1 cellular context compared by ENCODE assay signal in the genomic region with DNA sequence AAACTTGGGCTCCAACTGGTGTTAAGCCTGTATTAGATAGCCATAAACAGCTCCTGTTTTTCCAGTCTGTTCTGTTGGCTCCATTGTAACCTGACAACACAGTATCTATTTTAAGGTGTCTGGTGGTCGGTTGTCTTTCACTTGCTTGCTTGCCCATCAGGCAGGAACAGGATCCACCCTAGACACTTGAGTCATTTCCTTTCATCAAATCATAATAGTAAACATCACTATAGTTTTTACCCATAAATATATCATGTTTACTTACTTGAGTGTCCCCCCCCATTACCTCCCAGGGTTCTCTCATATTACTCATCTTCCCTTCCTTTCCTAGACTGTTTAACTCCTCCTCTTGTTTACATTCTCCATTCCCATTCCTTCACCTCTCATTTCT.
TF ChIP-seq lines count a peak whose summit lies in the region.

No MANE protein-coding gene starts in this region.

TF ChIP-seq in K562, 482 proteins besides CTCF, POLR2A, EP300 and RAD21 (continued from another document and continues in another):
- TF ChIP-seq, protein P1, sequence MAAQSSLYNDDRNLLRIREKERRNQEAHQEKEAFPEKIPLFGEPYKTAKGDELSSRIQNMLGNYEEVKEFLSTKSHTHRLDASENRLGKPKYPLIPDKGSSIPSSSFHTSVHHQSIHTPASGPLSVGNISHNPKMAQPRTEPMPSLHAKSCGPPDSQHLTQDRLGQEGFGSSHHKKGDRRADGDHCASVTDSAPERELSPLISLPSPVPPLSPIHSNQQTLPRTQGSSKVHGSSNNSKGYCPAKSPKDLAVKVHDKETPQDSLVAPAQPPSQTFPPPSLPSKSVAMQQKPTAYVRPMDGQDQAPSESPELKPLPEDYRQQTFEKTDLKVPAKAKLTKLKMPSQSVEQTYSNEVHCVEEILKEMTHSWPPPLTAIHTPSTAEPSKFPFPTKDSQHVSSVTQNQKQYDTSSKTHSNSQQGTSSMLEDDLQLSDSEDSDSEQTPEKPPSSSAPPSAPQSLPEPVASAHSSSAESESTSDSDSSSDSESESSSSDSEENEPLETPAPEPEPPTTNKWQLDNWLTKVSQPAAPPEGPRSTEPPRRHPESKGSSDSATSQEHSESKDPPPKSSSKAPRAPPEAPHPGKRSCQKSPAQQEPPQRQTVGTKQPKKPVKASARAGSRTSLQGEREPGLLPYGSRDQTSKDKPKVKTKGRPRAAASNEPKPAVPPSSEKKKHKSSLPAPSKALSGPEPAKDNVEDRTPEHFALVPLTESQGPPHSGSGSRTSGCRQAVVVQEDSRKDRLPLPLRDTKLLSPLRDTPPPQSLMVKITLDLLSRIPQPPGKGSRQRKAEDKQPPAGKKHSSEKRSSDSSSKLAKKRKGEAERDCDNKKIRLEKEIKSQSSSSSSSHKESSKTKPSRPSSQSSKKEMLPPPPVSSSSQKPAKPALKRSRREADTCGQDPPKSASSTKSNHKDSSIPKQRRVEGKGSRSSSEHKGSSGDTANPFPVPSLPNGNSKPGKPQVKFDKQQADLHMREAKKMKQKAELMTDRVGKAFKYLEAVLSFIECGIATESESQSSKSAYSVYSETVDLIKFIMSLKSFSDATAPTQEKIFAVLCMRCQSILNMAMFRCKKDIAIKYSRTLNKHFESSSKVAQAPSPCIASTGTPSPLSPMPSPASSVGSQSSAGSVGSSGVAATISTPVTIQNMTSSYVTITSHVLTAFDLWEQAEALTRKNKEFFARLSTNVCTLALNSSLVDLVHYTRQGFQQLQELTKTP (IDR thresholded peaks at IDR 0.05; ENCODE audit: low read depth in 1 of 2, partially characterized antibody in 2 of 2) = no peak
- TF ChIP-seq CCNT2 (IDR thresholded peaks at IDR 0.05; ENCODE audit: borderline replicate concordance, extremely low read depth, insufficient read length, low read depth, low read length) (no peak), JUND (IDR thresholded peaks at IDR 0.05; ENCODE audit: borderline replicate concordance, low read depth, low read length) (peak; percentile 66), JUND (tag; IDR thresholded peaks at IDR 0.05; ENCODE audit: borderline replicate concordance, low read depth, low read length) (0 out of 3 replicates have a peak, but pooled peaks have one; percentile 15), NBN (IDR thresholded peaks at IDR 0.05; ENCODE audit: low read depth) (no peak), FOXJ2 (tag; IDR thresholded peaks at IDR 0.05) (no peak), KDM1A (IDR thresholded peaks at IDR 0.05) (no peak), NRF1 (conservative IDR thresholded peaks at IDR 0.05 in 1 of 2, IDR thresholded peaks at IDR 0.05 in 1 of 2) (0 out of 4 replicates have a peak, but pooled peaks of 1 of the 2 experiments have one; percentile 19), ZKSCAN1 (IDR thresholded peaks at IDR 0.05; ENCODE audit: low read depth, low read length) (no peak), PURB (CRISPR knock-in tag; IDR thresholded peaks at IDR 0.05; ENCODE audit: low read depth) (no peak), BRD9 (IDR thresholded peaks at IDR 0.05; ENCODE audit: low read depth, partially characterized antibody) (peak; percentile 12), ZNF41 (CRISPR knock-in tag; conservative IDR thresholded peaks at IDR 0.05) (no peak), MCM2 (IDR thresholded peaks at IDR 0.05; ENCODE audit: low read depth) (no peak), HNRNPL (IDR thresholded peaks at IDR 0.05; ENCODE audit: low read depth, low read length) (no peak), RBM22 (IDR thresholded peaks at IDR 0.05; ENCODE audit: low read depth, low read length, poor library complexity, severe bottlenecking) (no peak), CREM (IDR thresholded peaks at IDR 0.05; ENCODE audit: low read depth) (0 out of 2 replicates have a peak, but pooled peaks have one; percentile 4), SAFB (IDR thresholded peaks at IDR 0.05; ENCODE audit: borderline replicate concordance, low read depth, low read length) (no peak), TCF7L2 (IDR thresholded peaks at IDR 0.05; ENCODE audit: low read depth, low read length) (no peak), ZNF584 (CRISPR knock-in tag; IDR thresholded peaks at IDR 0.05; ENCODE audit: low read depth) (no peak), ETV6 (IDR thresholded peaks at IDR 0.05; ENCODE audit: borderline replicate concordance in 1 of 2, low read depth in 2 of 2, low read length in 1 of 2) (no peak), ETV6 (CRISPR knock-in tag; IDR thresholded peaks at IDR 0.05; ENCODE audit: borderline replicate concordance) (no peak), BDP1 (IDR thresholded peaks at IDR 0.05; ENCODE audit: insufficient read depth, insufficient read length) (no peak), CBX3 (IDR thresholded peaks at IDR 0.05; ENCODE audit: borderline replicate concordance in 1 of 2, low read length in 2 of 2) (no peak), BRCA1 (IDR thresholded peaks at IDR 0.05) (no peak), BRCA1 (CRISPR knock-in tag; IDR thresholded peaks at IDR 0.05) (no peak), HMG20B (CRISPR knock-in tag; IDR thresholded peaks at IDR 0.05) (no peak), MAZ (CRISPR knock-in tag; conservative IDR thresholded peaks at IDR 0.05 in 1 of 2, IDR thresholded peaks at IDR 0.05 in 1 of 2) (peak in 1 of 2 experiments; percentile 25; a peak in 1 of 4 replicates), PHF20 (IDR thresholded peaks at IDR 0.05; ENCODE audit: partially characterized antibody) (no peak), ZNF253 (CRISPR knock-in tag; conservative IDR thresholded peaks at IDR 0.05) (no peak), CBX2 (IDR thresholded peaks at IDR 0.05; ENCODE audit: insufficient read depth, low read length, poor library complexity, severe bottlenecking) (no peak), HDAC3 (IDR thresholded peaks at IDR 0.05; ENCODE audit: borderline replicate concordance, partially characterized antibody) (peak; percentile 13), RNF2 (IDR thresholded peaks at IDR 0.05) (no peak), EZH2 (IDR thresholded peaks at IDR 0.05; ENCODE audit: borderline replicate concordance, low read depth, low read length) (no peak), MYNN (IDR thresholded peaks at IDR 0.05) (no peak), MYNN (CRISPR knock-in tag; IDR thresholded peaks at IDR 0.05) (no peak), DPF2 (IDR thresholded peaks at IDR 0.05) (peak; percentile 62; the same call in 1 of the 2 replicates), ELF2 (CRISPR knock-in tag; IDR thresholded peaks at IDR 0.05) (no peak), MTA2 (IDR thresholded peaks at IDR 0.05; ENCODE audit: low read depth) (no peak), ZNF311 (CRISPR knock-in tag; IDR thresholded peaks at IDR 0.05) (no peak), TBL1XR1 (IDR thresholded peaks at IDR 0.05; ENCODE audit: low read length in 2 of 2) (peak in 1 of 2 experiments; percentile 52; a peak in 1 of 4 replicates), MCM7 (IDR thresholded peaks at IDR 0.05) (no peak), HMGN3 (IDR thresholded peaks at IDR 0.05; ENCODE audit: borderline replicate concordance, extremely low read depth, insufficient read length, low read depth, low read length) (no peak), BCL6 (CRISPR knock-in tag; IDR thresholded peaks at IDR 0.05) (no peak), ZNF263 (CRISPR knock-in tag; IDR thresholded peaks at IDR 0.05; ENCODE audit: borderline replicate concordance) (no peak)
- TF ChIP-seq, protein P2, sequence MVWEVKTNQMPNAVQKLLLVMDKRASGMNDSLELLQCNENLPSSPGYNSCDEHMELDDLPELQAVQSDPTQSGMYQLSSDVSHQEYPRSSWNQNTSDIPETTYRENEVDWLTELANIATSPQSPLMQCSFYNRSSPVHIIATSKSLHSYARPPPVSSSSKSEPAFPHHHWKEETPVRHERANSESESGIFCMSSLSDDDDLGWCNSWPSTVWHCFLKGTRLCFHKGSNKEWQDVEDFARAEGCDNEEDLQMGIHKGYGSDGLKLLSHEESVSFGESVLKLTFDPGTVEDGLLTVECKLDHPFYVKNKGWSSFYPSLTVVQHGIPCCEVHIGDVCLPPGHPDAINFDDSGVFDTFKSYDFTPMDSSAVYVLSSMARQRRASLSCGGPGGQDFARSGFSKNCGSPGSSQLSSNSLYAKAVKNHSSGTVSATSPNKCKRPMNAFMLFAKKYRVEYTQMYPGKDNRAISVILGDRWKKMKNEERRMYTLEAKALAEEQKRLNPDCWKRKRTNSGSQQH (CRISPR knock-in tag; IDR thresholded peaks at IDR 0.05) = no peak
- TF ChIP-seq, protein P3, sequence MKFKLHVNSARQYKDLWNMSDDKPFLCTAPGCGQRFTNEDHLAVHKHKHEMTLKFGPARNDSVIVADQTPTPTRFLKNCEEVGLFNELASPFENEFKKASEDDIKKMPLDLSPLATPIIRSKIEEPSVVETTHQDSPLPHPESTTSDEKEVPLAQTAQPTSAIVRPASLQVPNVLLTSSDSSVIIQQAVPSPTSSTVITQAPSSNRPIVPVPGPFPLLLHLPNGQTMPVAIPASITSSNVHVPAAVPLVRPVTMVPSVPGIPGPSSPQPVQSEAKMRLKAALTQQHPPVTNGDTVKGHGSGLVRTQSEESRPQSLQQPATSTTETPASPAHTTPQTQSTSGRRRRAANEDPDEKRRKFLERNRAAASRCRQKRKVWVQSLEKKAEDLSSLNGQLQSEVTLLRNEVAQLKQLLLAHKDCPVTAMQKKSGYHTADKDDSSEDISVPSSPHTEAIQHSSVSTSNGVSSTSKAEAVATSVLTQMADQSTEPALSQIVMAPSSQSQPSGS (CRISPR knock-in tag; IDR thresholded peaks at IDR 0.05) = no peak
- TF ChIP-seq, protein P4, sequence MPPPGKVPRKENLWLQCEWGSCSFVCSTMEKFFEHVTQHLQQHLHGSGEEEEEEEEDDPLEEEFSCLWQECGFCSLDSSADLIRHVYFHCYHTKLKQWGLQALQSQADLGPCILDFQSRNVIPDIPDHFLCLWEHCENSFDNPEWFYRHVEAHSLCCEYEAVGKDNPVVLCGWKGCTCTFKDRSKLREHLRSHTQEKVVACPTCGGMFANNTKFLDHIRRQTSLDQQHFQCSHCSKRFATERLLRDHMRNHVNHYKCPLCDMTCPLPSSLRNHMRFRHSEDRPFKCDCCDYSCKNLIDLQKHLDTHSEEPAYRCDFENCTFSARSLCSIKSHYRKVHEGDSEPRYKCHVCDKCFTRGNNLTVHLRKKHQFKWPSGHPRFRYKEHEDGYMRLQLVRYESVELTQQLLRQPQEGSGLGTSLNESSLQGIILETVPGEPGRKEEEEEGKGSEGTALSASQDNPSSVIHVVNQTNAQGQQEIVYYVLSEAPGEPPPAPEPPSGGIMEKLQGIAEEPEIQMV (tag; conservative IDR thresholded peaks at IDR 0.05; ENCODE audit: low read depth) = no peak
- TF ChIP-seq, protein P5, sequence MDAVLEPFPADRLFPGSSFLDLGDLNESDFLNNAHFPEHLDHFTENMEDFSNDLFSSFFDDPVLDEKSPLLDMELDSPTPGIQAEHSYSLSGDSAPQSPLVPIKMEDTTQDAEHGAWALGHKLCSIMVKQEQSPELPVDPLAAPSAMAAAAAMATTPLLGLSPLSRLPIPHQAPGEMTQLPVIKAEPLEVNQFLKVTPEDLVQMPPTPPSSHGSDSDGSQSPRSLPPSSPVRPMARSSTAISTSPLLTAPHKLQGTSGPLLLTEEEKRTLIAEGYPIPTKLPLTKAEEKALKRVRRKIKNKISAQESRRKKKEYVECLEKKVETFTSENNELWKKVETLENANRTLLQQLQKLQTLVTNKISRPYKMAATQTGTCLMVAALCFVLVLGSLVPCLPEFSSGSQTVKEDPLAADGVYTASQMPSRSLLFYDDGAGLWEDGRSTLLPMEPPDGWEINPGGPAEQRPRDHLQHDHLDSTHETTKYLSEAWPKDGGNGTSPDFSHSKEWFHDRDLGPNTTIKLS (IDR thresholded peaks at IDR 0.05; ENCODE audit: borderline replicate concordance, low read depth) = no peak
- TF ChIP-seq, protein P6, sequence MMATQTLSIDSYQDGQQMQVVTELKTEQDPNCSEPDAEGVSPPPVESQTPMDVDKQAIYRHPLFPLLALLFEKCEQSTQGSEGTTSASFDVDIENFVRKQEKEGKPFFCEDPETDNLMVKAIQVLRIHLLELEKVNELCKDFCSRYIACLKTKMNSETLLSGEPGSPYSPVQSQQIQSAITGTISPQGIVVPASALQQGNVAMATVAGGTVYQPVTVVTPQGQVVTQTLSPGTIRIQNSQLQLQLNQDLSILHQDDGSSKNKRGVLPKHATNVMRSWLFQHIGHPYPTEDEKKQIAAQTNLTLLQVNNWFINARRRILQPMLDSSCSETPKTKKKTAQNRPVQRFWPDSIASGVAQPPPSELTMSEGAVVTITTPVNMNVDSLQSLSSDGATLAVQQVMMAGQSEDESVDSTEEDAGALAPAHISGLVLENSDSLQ (IDR thresholded peaks at IDR 0.05) = peak; percentile 27; the same call in 1 of the 2 replicates
- TF ChIP-seq, protein P7, sequence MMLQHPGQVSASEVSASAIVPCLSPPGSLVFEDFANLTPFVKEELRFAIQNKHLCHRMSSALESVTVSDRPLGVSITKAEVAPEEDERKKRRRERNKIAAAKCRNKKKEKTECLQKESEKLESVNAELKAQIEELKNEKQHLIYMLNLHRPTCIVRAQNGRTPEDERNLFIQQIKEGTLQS (IDR thresholded peaks at IDR 0.05) = peak; percentile 70
- TF ChIP-seq, protein P7 (CRISPR knock-in tag; conservative IDR thresholded peaks at IDR 0.05) = no peak
- TF ChIP-seq, protein P8, sequence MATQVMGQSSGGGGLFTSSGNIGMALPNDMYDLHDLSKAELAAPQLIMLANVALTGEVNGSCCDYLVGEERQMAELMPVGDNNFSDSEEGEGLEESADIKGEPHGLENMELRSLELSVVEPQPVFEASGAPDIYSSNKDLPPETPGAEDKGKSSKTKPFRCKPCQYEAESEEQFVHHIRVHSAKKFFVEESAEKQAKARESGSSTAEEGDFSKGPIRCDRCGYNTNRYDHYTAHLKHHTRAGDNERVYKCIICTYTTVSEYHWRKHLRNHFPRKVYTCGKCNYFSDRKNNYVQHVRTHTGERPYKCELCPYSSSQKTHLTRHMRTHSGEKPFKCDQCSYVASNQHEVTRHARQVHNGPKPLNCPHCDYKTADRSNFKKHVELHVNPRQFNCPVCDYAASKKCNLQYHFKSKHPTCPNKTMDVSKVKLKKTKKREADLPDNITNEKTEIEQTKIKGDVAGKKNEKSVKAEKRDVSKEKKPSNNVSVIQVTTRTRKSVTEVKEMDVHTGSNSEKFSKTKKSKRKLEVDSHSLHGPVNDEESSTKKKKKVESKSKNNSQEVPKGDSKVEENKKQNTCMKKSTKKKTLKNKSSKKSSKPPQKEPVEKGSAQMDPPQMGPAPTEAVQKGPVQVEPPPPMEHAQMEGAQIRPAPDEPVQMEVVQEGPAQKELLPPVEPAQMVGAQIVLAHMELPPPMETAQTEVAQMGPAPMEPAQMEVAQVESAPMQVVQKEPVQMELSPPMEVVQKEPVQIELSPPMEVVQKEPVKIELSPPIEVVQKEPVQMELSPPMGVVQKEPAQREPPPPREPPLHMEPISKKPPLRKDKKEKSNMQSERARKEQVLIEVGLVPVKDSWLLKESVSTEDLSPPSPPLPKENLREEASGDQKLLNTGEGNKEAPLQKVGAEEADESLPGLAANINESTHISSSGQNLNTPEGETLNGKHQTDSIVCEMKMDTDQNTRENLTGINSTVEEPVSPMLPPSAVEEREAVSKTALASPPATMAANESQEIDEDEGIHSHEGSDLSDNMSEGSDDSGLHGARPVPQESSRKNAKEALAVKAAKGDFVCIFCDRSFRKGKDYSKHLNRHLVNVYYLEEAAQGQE (CRISPR knock-in tag; IDR thresholded peaks at IDR 0.05; ENCODE audit: low read depth) = no peak
- TF ChIP-seq, protein P9, sequence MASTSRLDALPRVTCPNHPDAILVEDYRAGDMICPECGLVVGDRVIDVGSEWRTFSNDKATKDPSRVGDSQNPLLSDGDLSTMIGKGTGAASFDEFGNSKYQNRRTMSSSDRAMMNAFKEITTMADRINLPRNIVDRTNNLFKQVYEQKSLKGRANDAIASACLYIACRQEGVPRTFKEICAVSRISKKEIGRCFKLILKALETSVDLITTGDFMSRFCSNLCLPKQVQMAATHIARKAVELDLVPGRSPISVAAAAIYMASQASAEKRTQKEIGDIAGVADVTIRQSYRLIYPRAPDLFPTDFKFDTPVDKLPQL (IDR thresholded peaks at IDR 0.05; ENCODE audit: extremely low read depth, insufficient read length) = no peak
